1 cellular context compared by ENCODE assay signal in genomic region chr19:15316498-15316897, GRCh38.
TF ChIP-seq lines count a peak whose summit lies in the region.

No MANE protein-coding gene starts in this region.

TF ChIP-seq in HepG2, 621 proteins besides CTCF, POLR2A, EP300 and RAD21 (continued from another document):
- TF ChIP-seq FOXP4 (CRISPR knock-in tag; IDR thresholded peaks at IDR 0.05) (no peak), MAFF (IDR thresholded peaks at IDR 0.05; ENCODE audit: low read depth, low read length) (peak; percentile 41; the same call in 1 of the 2 replicates)
